15 cellular contexts compared by ENCODE assay signal in the genomic region with DNA sequence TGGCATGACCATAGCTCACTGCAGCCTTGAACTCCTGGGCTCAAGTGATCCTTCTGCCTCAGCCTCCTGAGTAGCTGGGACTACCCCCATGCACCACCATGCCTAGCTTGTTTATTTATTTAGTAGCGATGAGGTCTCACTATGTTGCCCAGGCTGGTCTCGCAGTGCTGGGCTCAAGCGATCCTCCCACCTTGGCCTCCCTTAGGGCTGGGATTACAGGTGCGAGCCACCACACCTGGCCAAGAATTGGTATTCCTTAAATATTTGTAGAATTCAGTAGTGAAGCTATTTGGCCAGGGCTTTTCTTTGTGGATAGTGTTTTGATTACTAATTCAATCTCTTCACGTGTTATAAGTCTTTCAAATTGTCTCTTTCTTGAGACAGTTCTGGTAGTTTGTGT.
"Had no signal": no experiment of that assay in that cellular context is flagged by ENCODE, and none has a peak within 500 bp of the region (broad histone marks: within the 10 kb centered on the region; RNA-seq: fewer than 3 reads in every experiment).

No MANE protein-coding gene starts in this region.

- H3K27me3 ChIP-seq: upper lobe of left lung had no signal

- H2AFZ ChIP-seq: parathyroid adenoma had no signal

- H3K4me2 ChIP-seq: smooth muscle cell had no signal

- H3K27me3 Mint-ChIP-seq: natural killer cell treated with Interleukin-12 subunit alpha and Interleukin-12 subunit beta and Interleukin-15 and Interleukin-18, amount 100 ng/mL, for 72 hours had no signal

- ATAC-seq: activated CD4-positive, CD25-positive, alpha-beta regulatory T cell treated with anti-CD3 and anti-CD28 coated beads, Interleukin-2, amount 50 U/mL, for 24 hours; natural killer cell treated with Interleukin-12 subunit alpha and Interleukin-12 subunit beta and Interleukin-15 and Interleukin-18, amount 100 ng/mL, for 72 hours; sciatic nerve had no signal

- H3K4me1 ChIP-seq: parathyroid adenoma had no signal

- H3K4me3 Mint-ChIP-seq: activated naive CD4-positive, alpha-beta T cell treated with anti-CD3 and anti-CD28 coated beads for 36 hours; natural killer cell treated with Interleukin-12 subunit alpha and Interleukin-12 subunit beta and Interleukin-15 and Interleukin-18, amount 100 ng/mL, for 72 hours had no signal

- H3K9me3 Mint-ChIP-seq: activated naive CD4-positive, alpha-beta T cell treated with anti-CD3 and anti-CD28 coated beads for 36 hours; activated T-helper 2 cell treated with anti-CD3 and anti-CD28 coated beads, Interferon-gamma antibody, Interleukin-2, Interleukin-4, amounts not matched to agents 10 μg/mL and 5 μg/mL and 100 μg/mL, durations not matched to agents 14 hours and 24 hours and 36 hours; natural killer cell treated with Interleukin-12 subunit alpha and Interleukin-12 subunit beta and Interleukin-15 and Interleukin-18, amount 100 ng/mL, for 72 hours had no signal

- H3K36me3 ChIP-seq: thoracic aorta had no signal

- DNase-seq: activated naive CD4-positive, alpha-beta T cell treated with anti-CD3 and anti-CD28 coated beads for 36 hours; effector memory CD4-positive, alpha-beta T cell; foreskin fibroblast; mesendoderm; stimulated activated CD4-positive, alpha-beta T cell treated with anti-CD3 and anti-CD28 coated beads, Interleukin-4, amount 100 ng/mL, for 1 hour; T-helper 9 cell; upper lobe of left lung had no signal

- H3K9me3 ChIP-seq: thoracic aorta, upper lobe of left lung had no signal

- H3K4me3 ChIP-seq: smooth muscle cell, thoracic aorta, upper lobe of left lung had no signal

- H3K27ac Mint-ChIP-seq: activated naive CD4-positive, alpha-beta T cell treated with anti-CD3 and anti-CD28 coated beads for 36 hours; activated T-helper 2 cell treated with anti-CD3 and anti-CD28 coated beads, Interferon-gamma antibody, Interleukin-2, Interleukin-4, amounts not matched to agents 10 μg/mL and 5 μg/mL and 100 μg/mL, durations not matched to agents 14 hours and 24 hours and 36 hours had no signal

- H3K36me3 Mint-ChIP-seq: natural killer cell treated with Interleukin-12 subunit alpha and Interleukin-12 subunit beta and Interleukin-15 and Interleukin-18, amount 100 ng/mL, for 72 hours had no signal

- H3K27ac ChIP-seq: epithelial cell of prostate, parathyroid adenoma, thoracic aorta had no signal
